8 cellular contexts compared by ENCODE assay signal in the genomic region with DNA sequence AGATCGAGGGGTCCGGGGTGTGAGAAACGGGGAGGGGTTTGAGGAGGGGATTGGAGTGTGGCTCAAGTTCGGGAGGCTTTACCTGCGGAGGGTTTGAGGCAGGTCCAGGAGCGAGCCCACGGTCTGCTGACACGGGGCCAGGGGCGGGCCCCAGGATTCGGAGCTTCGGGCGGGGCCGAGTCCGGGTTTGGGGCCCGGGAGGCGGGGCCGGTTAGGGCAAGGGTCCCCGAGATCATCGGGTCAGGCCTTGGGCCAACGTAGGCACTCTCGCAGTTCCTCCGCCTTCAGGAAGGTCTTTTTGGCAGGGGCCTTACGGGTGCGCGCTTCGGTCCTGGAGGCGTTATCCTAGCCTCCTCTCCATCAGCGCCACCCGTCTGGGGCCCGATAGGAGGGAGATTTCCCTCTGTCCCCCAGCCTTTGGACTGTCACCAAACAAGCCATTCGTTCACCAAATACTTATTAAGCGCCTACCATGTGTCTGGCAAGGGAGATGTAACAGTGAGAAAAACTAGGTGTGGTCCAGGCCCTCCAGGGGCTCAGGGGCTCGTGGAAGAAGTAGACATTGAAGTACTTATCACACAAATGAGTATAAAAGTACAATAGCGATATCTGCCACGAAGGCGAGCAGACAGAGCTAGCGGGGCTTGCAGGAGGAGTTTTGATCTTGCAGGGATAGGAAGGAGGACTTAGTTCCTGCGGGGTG.
DNase-seq lines count a peak whose midpoint lies in the region; ATAC-seq, FAIRE-seq and TF ChIP-seq lines count a peak whose summit lies in the region.
"Not testable (repeated sequence)": the region's sequence is repeated elsewhere in the genome, so short reads cannot be mapped to it uniquely, and the experiment has no call there.

No MANE protein-coding gene starts in this region.

- not testable (repeated sequence) for ATAC-seq in effector memory CD8-positive, alpha-beta T cell (replicated peaks)

- peak overlapping the region; percentile 32 for H3K4me2 ChIP-seq in keratinocyte (ENCODE audit: control insufficient read depth, extremely low read depth, insufficient read depth, low read depth, low read length)
- peak overlapping the region; percentile 66 for H3K4me2 ChIP-seq in neural progenitor cell

- H3K4me1 ChIP-seq in HEK293 (ENCODE audit: control insufficient read depth, insufficient read depth, low read length); keratinocyte (ENCODE audit: control insufficient read depth, extremely low read depth, insufficient read depth, low read length); neural progenitor cell; stomach smooth muscle (ENCODE audit: control insufficient read depth, insufficient read depth, low read length): not testable (repeated sequence)

- not testable (repeated sequence) for H3K36me3 Mint-ChIP-seq in activated naive CD8-positive, alpha-beta T cell; effector memory CD8-positive, alpha-beta T cell (ENCODE audit: insufficient read depth); neural progenitor cell

- FAIRE-seq in keratinocyte (lab: Jason Lieb, UNC) = not testable (repeated sequence)

- not testable (repeated sequence) for H3K27me3 ChIP-seq in keratinocyte (ENCODE audit: control insufficient read depth, extremely low read depth, insufficient read depth, low read length); neural progenitor cell; stomach smooth muscle (ENCODE audit: control insufficient read depth in 1 of 2, insufficient read depth in 2 of 2, low read length in 2 of 2)

- H3K36me3 ChIP-seq in HEK293 (ENCODE audit: control insufficient read depth in 2 of 2, insufficient read depth in 1 of 2, low read length in 2 of 2); SK-N-MC (ENCODE audit: insufficient read depth, low read length); keratinocyte (ENCODE audit: control insufficient read depth in 2 of 2, extremely low read depth in 1 of 2, insufficient read depth in 2 of 2, low read length in 2 of 2); neural progenitor cell; stomach smooth muscle (ENCODE audit: control insufficient read depth in 2 of 2, insufficient read depth in 2 of 2, low read length in 2 of 2): not testable (repeated sequence)

- CTCF ChIA-PET in HEK293 (lab: Yijun Ruan, JAX) = interaction anchor here (0.8 kb wide), 1 partner anchor 14 kb away, joined by 4 read pairs; no protein-coding TSS in a partner anchor

- H3F3A ChIP-seq in neural progenitor cell (ENCODE audit: low read depth) = not testable (repeated sequence)

- H3K9me1 ChIP-seq in keratinocyte (ENCODE audit: control insufficient read depth, extremely low read depth, insufficient read depth, low read length) = not testable (repeated sequence)

- H3K4me1 Mint-ChIP-seq in activated naive CD8-positive, alpha-beta T cell (ENCODE audit: low read depth) = peaks cover 11% of the 10 kb centered on the region
- not testable (repeated sequence) for H3K4me1 Mint-ChIP-seq in effector memory CD8-positive, alpha-beta T cell (ENCODE audit: low read depth in 2 of 2); neural progenitor cell

- H3K9me3 Mint-ChIP-seq in activated naive CD8-positive, alpha-beta T cell (ENCODE audit: low read depth); effector memory CD8-positive, alpha-beta T cell; neural progenitor cell: not testable (repeated sequence)

- POLR2A ChIA-PET in HEK293 (lab: Yijun Ruan, JAX) = interaction anchor here (0.6 to 0.7 kb wide), 3 partner anchors 256 to 872 kb away, joined by 3 read pairs; no protein-coding TSS in a partner anchor

- H3K4me3 ChIP-seq in AG10803 (ENCODE audit: low read length) (peak overlapping the region; percentile 59), HEK293 (ENCODE audit: low read depth, low read length) (peak overlapping the region; percentile 42), SK-N-MC (peak overlapping the region; percentile 85), keratinocyte (ENCODE audit: control insufficient read depth in 2 of 3, extremely low read depth in 1 of 3, insufficient read depth in 2 of 3, low read depth in 1 of 3, low read length in 3 of 3) (peak overlapping the region; percentile 44 to 47 (median 46)), neural progenitor cell (peak overlapping the region; percentile 61), stomach smooth muscle (ENCODE audit: low read length in 2 of 2) (peak overlapping the region; percentile 51 to 76)

- H2AFZ ChIP-seq in keratinocyte (ENCODE audit: control insufficient read depth, low read length) = peak overlapping the region; percentile 76
- not testable (repeated sequence) for H2AFZ ChIP-seq in neural progenitor cell (replicated peaks)

- not testable (repeated sequence) for H3K9ac ChIP-seq in SK-N-MC (ENCODE audit: insufficient read length); neural progenitor cell; stomach smooth muscle (ENCODE audit: low read length in 2 of 2)
- H3K9ac ChIP-seq in keratinocyte (ENCODE audit: control insufficient read depth, extremely low read depth, insufficient read depth, low read length) = peak overlapping the region; percentile 61

- not testable (repeated sequence) for H3K27ac Mint-ChIP-seq in activated naive CD8-positive, alpha-beta T cell; neural progenitor cell
- H3K27ac Mint-ChIP-seq in effector memory CD8-positive, alpha-beta T cell = peak overlapping the region; percentile 92 to 94

- H3K27me3 Mint-ChIP-seq in activated naive CD8-positive, alpha-beta T cell; effector memory CD8-positive, alpha-beta T cell; neural progenitor cell (ENCODE audit: insufficient read depth, low read depth): not testable (repeated sequence)

- H3K9me3 ChIP-seq in HEK293 (ENCODE audit: control insufficient read depth, insufficient read depth, low read depth, low read length); SK-N-MC (ENCODE audit: low read depth, low read length); keratinocyte (ENCODE audit: control insufficient read depth, low read depth, low read length); neural progenitor cell (ENCODE audit: low read depth); stomach smooth muscle (ENCODE audit: control insufficient read depth in 2 of 2, low read length in 2 of 2): not testable (repeated sequence)

- not testable (repeated sequence) for TF ChIP-seq CTCF in AG10803 (conservative IDR thresholded peaks at IDR 0.05; ENCODE audit: low read length); HEK293 (tag by site-specific recombination; IDR thresholded peaks at IDR 0.05); keratinocyte (optimal IDR thresholded peaks at IDR 0.05 in 1 of 3, IDR thresholded peaks at IDR 0.05 in 1 of 3, conservative IDR thresholded peaks at IDR 0.05 in 1 of 3; ENCODE audit: extremely low read depth in 1 of 3, insufficient read depth in 2 of 3, low read length in 3 of 3); neural progenitor cell (IDR thresholded peaks at IDR 0.05)

- dilution Hi-C loops in keratinocyte (cut with MboI; ENCODE audit: extremely low pct_ligation_motif_present, low sequenced_read_pairs) = not testable (repeated sequence)

- peak overlapping the region; percentile 97 for H3K4me3 Mint-ChIP-seq in activated naive CD8-positive, alpha-beta T cell
- H3K4me3 Mint-ChIP-seq in effector memory CD8-positive, alpha-beta T cell = peak overlapping the region; percentile 89
- H3K4me3 Mint-ChIP-seq in neural progenitor cell = peak overlapping the region; percentile 89

- not testable (repeated sequence) for H4K20me1 ChIP-seq in keratinocyte (ENCODE audit: control insufficient read depth, extremely low read depth, insufficient read depth, low read length); neural progenitor cell (ENCODE audit: low read depth)

- not testable (repeated sequence) for H3K27ac ChIP-seq in HEK293 (ENCODE audit: extremely low read depth, low read depth, low read length); SK-N-MC; neural progenitor cell
- peak overlapping the region; percentile 20 for H3K27ac ChIP-seq in keratinocyte (ENCODE audit: control insufficient read depth, insufficient read depth, low read length)
- peak overlapping the region; percentile 80 for H3K27ac ChIP-seq in stomach smooth muscle (ENCODE audit: low read length)

- not testable (repeated sequence) for H3K79me2 ChIP-seq in keratinocyte (ENCODE audit: control insufficient read depth, insufficient read depth, low read length); neural progenitor cell (ENCODE audit: low read depth)

- DNase-seq in AG10803 (ENCODE audit: low read depth); SK-N-MC (ENCODE audit: low read depth, low spot score); effector memory CD8-positive, alpha-beta T cell; keratinocyte (ENCODE audit: low read depth, low spot score); neural progenitor cell (ENCODE audit: low spot score): not testable (repeated sequence)

TF ChIP-seq in HEK293, 187 proteins besides CTCF, POLR2A, EP300 and RAD21:
- TF ChIP-seq, protein P1, sequence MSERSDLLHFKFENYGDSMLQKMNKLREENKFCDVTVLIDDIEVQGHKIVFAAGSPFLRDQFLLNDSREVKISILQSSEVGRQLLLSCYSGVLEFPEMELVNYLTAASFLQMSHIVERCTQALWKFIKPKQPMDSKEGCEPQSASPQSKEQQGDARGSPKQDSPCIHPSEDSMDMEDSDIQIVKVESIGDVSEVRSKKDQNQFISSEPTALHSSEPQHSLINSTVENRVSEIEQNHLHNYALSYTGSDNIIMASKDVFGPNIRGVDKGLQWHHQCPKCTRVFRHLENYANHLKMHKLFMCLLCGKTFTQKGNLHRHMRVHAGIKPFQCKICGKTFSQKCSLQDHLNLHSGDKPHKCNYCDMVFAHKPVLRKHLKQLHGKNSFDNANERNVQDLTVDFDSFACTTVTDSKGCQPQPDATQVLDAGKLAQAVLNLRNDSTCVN (tag by site-specific recombination; optimal IDR thresholded peaks at IDR 0.05) = peak; percentile 46
- TF ChIP-seq ZNF335 (tag by site-specific recombination; conservative IDR thresholded peaks at IDR 0.05) = peak; percentile 52
- peak; percentile 25; the same call in 1 of the 2 replicates for TF ChIP-seq ZBTB20 (tag by site-specific recombination; IDR thresholded peaks at IDR 0.05)
